Comparison of ENCODE assay signal across 9 cellular contexts in the genomic region with DNA sequence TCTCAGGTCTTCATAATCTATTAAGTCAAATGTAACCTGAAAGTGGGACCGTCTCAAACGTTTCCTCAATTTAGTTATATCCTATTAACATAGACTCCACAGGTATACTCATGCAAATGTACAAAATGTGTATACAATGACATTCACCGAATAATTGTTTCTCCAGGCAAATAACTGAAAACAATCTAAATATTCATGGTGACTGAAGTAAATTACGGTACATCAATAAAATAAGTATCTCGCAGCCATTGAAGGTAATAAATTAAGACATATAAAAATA. TPM values are rescaled to one million over a fixed set of nuclear protein-coding genes. Genes with fewer than 3 reads are reported as not detected.
DNase-seq lines count a peak whose midpoint lies in the region; ATAC-seq, FAIRE-seq and TF ChIP-seq lines count a peak whose summit lies in the region.
"Had no signal": no experiment of that assay in that cellular context is flagged by ENCODE, and none has a peak within 500 bp of the region (broad histone marks: within the 10 kb centered on the region; RNA-seq: fewer than 3 reads in every experiment).

No MANE protein-coding gene starts in this region.

- H3K27me3 ChIP-seq in GM12878 (replicated peaks in 1 of 2; ENCODE audit: control insufficient read depth in 2 of 2, insufficient read depth in 2 of 2, low read length in 1 of 2) (no peaks in the 10 kb centered on the region), upper lobe of right lung (no peaks in the 10 kb centered on the region)

- in situ Hi-C loops in GM12878 (cut with MboI): no loop called here

- SMC1A ChIA-PET in GM12878 (lab: Charles Lee; ENCODE audit: uncharacterized antibody, unreplicated experiment): no interaction called here

- CTCF ChIA-PET in GM12878 (lab: Yijun Ruan, JAX): interaction anchor here (0.7 kb wide), 1 partner anchor 154 kb away, joined by 3 read pairs; no protein-coding TSS in a partner anchor

- RAD21 ChIA-PET in GM12878 (lab: Charles Lee; ENCODE audit: unreplicated experiment): no interaction called here

- DNase-seq in activated naive CD4-positive, alpha-beta T cell (lab: John Stamatoyannopoulos, UW): no peak
- DNase-seq in GM12878 (ENCODE audit: low read depth, low spot score) (no peak), memory B cell (ENCODE audit: low spot score in 2 of 2) (no peak), upper lobe of right lung (no peak), iPS-NIHi11 (ENCODE audit: low spot score) (no peak), dermis blood vessel endothelial cell (no peak)

- H3K4me1 Mint-ChIP-seq in activated naive CD4-positive, alpha-beta T cell treated with anti-CD3 and anti-CD28 coated beads, Interleukin-2, amount 50 U/mL, for 24 hours: peaks cover 64% of the 10 kb centered on the region
- H3K4me1 Mint-ChIP-seq in memory B cell: peaks cover 24% of the 10 kb centered on the region

- POLR2A ChIA-PET in GM12878 (lab: Charles Lee): interaction anchor here (3.4 kb wide), 1 partner anchor 33 kb away, joined by 9 read pairs; the partner anchor contains the start of genes CENPP and NOL8

- TF ChIP-seq RAD21 in GM12878 (IDR thresholded peaks at IDR 0.05; ENCODE audit: insufficient read depth, low read depth, low read length): no peak

- no peaks in the 10 kb centered on the region for H4K20me1 ChIP-seq in GM12878 (ENCODE audit: control insufficient read depth, insufficient read depth)

- H3K36me3 Mint-ChIP-seq in activated naive CD4-positive, alpha-beta T cell treated with anti-CD3 and anti-CD28 coated beads, Interleukin-2, amount 50 U/mL, for 24 hours: peaks cover 32% of the 10 kb centered on the region
- H3K36me3 Mint-ChIP-seq in memory B cell: peaks cover 22% of the 10 kb centered on the region

- peak overlapping the region; percentile 88 for H3K9ac ChIP-seq in GM12878 (ENCODE audit: control insufficient read depth, insufficient read depth, low read length)

- H3K4me3 ChIP-seq in GM12878: peak overlapping the region; percentile 81
- peak overlapping the region; percentile 66 for H3K4me3 ChIP-seq in upper lobe of right lung

- WGBS in GM12878 (ENCODE audit: insufficient coverage, insufficient replicate concordance, low lambda C conversion rate, missing lambda C conversion rate): 4% methylated on average over 5 of the region's 5 CpGs

- H3K4me3 Mint-ChIP-seq in activated naive CD4-positive, alpha-beta T cell treated with anti-CD3 and anti-CD28 coated beads, Interleukin-2, amount 50 U/mL, for 24 hours: peak overlapping the region; percentile 99
- peak overlapping the region; percentile 39 for H3K4me3 Mint-ChIP-seq in memory B cell

- FAIRE-seq in GM12878 (lab: Jason Lieb, UNC): no peak
- FAIRE-seq: colon had no signal

- no peak for ATAC-seq in GM12878
- ATAC-seq in memory B cell (ENCODE audit: low read depth): no peak
- no peak for ATAC-seq in upper lobe of right lung
- no peak for ATAC-seq in esophagus mucosa

- no peaks in the 10 kb centered on the region for H3K27me3 Mint-ChIP-seq in activated naive CD4-positive, alpha-beta T cell treated with anti-CD3 and anti-CD28 coated beads, Interleukin-2, amount 50 U/mL, for 24 hours
- no peaks in the 10 kb centered on the region for H3K27me3 Mint-ChIP-seq in memory B cell

- no peaks in the 10 kb centered on the region for H3K9me3 Mint-ChIP-seq in activated naive CD4-positive, alpha-beta T cell treated with anti-CD3 and anti-CD28 coated beads, Interleukin-2, amount 50 U/mL, for 24 hours
- no peaks in the 10 kb centered on the region for H3K9me3 Mint-ChIP-seq in memory B cell

- peaks cover 64% of the 10 kb centered on the region for H3K79me2 ChIP-seq in GM12878 (ENCODE audit: control insufficient read depth, insufficient read depth, low read length)

- TF ChIP-seq EP300 in GM12878 (IDR thresholded peaks at IDR 0.05; ENCODE audit: borderline replicate concordance in 1 of 2, control insufficient read depth in 1 of 2, low read depth in 2 of 2, low read length in 2 of 2): no peak

- no peak overlapping the region for H2AFZ ChIP-seq in GM12878 (ENCODE audit: control insufficient read depth, low read depth, low read length)

- intact Hi-C loops in GM12878 (cut with micrococcal nuclease; ENCODE audit: unreplicated experiment) (no loop called here), upper lobe of right lung (cut with DNase I) (no loop called here)

- no peak for TF ChIP-seq POLR2A in GM12878 (IDR thresholded peaks at IDR 0.05; ENCODE audit: low read depth, low read length)

- H3K36me3 ChIP-seq in GM12878 (ENCODE audit: control insufficient read depth in 2 of 2, insufficient read depth in 2 of 2, low read length in 1 of 2) (peaks cover 0 to 8% of the 10 kb centered on the region in 2 experiments; a peak in 3 of 4 replicates), upper lobe of right lung (peaks cover 23% of the 10 kb centered on the region)

- peak overlapping the region; percentile 97 for H3K4me2 ChIP-seq in GM12878 (ENCODE audit: control insufficient read depth, insufficient read depth)

- H3K4me1 ChIP-seq in GM12878 (ENCODE audit: control insufficient read depth, insufficient read depth, low read length) (peaks cover 14% of the 10 kb centered on the region), upper lobe of right lung (peaks cover 20% of the 10 kb centered on the region)

- BruUV-seq in GM12878 (replicated peaks; lab: Mats Ljungman, UMichigan): TSS peak; percentile 66

- H3K27ac Mint-ChIP-seq in activated naive CD4-positive, alpha-beta T cell treated with anti-CD3 and anti-CD28 coated beads, Interleukin-2, amount 50 U/mL, for 24 hours: peak overlapping the region; percentile 99
- peak overlapping the region; percentile 97 for H3K27ac Mint-ChIP-seq in memory B cell

- H3K9me3 ChIP-seq in GM12878 (replicated peaks; ENCODE audit: control insufficient read depth, insufficient read depth, low read length) (no peaks in the 10 kb centered on the region), upper lobe of right lung (no peaks in the 10 kb centered on the region)

- H3K27ac ChIP-seq in GM12878 (ENCODE audit: control insufficient read depth, insufficient read depth) (peak overlapping the region; percentile 71), upper lobe of right lung (peak overlapping the region; percentile 85)

- TF ChIP-seq CTCF in GM12878 (IDR thresholded peaks at IDR 0.05 in 2 of 3, conservative IDR thresholded peaks at IDR 0.05 in 1 of 3; ENCODE audit: control insufficient read depth in 2 of 3, extremely low read depth in 1 of 3, insufficient read depth in 1 of 3, low read depth in 3 of 3, low read length in 3 of 3) (no peak), upper lobe of right lung (IDR thresholded peaks at IDR 0.05) (no peak)

RNA-seq across cellular contexts. Expression of gene IARS1, which starts 0.5 kb away (rescaled TPM):
- 644 and 645 TPM in 2 replicates for total RNA-seq in GM12878 (2013; cell fraction: nucleolus; rRNA removed)
- total RNA-seq in GM12878 (2014; rRNA removed) (192 and 241 TPM in 2 replicates), GM12878 (2014; rRNA removed; fragmentation: Illumina TruSeq; extraction: Trizol) (227 and 229 TPM in 2 replicates), GM12878 (2021) (140 and 144 TPM in 2 replicates), upper lobe of right lung (83.9 TPM), esophagus mucosa (95.2 TPM), dermis blood vessel endothelial cell (124 and 197 TPM in 2 replicates)
- 64.1 TPM for polyA plus RNA-seq in GM12878 (2011; ENCODE audit: low read depth)
- polyA plus RNA-seq in GM12878 (2011; rRNA removed) (80.0 and 83.1 TPM in 2 replicates), GM12878 (2014; fragmentation: Illumina TruSeq; extraction: Trizol) (162 and 188 TPM in 2 replicates), GM12878 (2014; fragmentation: Nextera tagmentation; extraction: Ambion mirVana) (10 to 100 TPM; 71.0 to 78.8 TPM), GM12878 (2014; rRNA removed) (92.4 and 98.0 TPM in 2 replicates), GM12878 (2016; fragmentation: Nextera tagmentation; extraction: Ambion mirVana) (100 to 1,000 TPM; 180 to 196 TPM)
- 59.8 and 75.8 TPM in 2 replicates for polyA plus RNA-seq in GM12878 (2011; cell fraction: cytosol; rRNA removed)
- polyA plus RNA-seq in GM12878 (2011; cell fraction: nucleus; rRNA removed): 172 and 185 TPM in 2 replicates
- 64.6 and 85.2 TPM in 2 replicates for polyA plus RNA-seq in GM12878 (2012)
- polyA minus RNA-seq in GM12878 (2011; rRNA and poly(A)+ RNA removed): 117 and 174 TPM in 2 replicates
- 62.0 and 67.0 TPM in 2 replicates for polyA minus RNA-seq in GM12878 (2011; cell fraction: cytosol; rRNA and poly(A)+ RNA removed)
- 107 and 146 TPM in 2 replicates for polyA minus RNA-seq in GM12878 (2011; cell fraction: nucleus; rRNA and poly(A)+ RNA removed)

RNA-seq across cellular contexts. Expression of gene NOL8, which starts 32.1 kb away (rescaled TPM):
- total RNA-seq in GM12878 (2013; cell fraction: nucleolus; rRNA removed): 163 and 178 TPM in 2 replicates
- total RNA-seq in GM12878 (2014; rRNA removed) (35.4 and 37.4 TPM in 2 replicates), GM12878 (2014; rRNA removed; fragmentation: Illumina TruSeq; extraction: Trizol) (41.6 and 46.1 TPM in 2 replicates), GM12878 (2021) (34.4 and 35.3 TPM in 2 replicates), upper lobe of right lung (34.2 TPM), esophagus mucosa (20.8 TPM), dermis blood vessel endothelial cell (28.2 and 29.1 TPM in 2 replicates)
- polyA plus RNA-seq in GM12878 (2011; ENCODE audit: low read depth): 16.3 TPM
- polyA plus RNA-seq in GM12878 (2011; rRNA removed) (34.9 and 55.5 TPM in 2 replicates), GM12878 (2014; fragmentation: Illumina TruSeq; extraction: Trizol) (55.5 and 62.8 TPM in 2 replicates), GM12878 (2014; fragmentation: Nextera tagmentation; extraction: Ambion mirVana) (10 to 100 TPM; 55.9 to 58.6 TPM), GM12878 (2014; rRNA removed) (23.3 and 33.6 TPM in 2 replicates), GM12878 (2016; fragmentation: Nextera tagmentation; extraction: Ambion mirVana) (10 to 100 TPM; 52.3 to 54.4 TPM)
- 9.4 and 11.9 TPM in 2 replicates for polyA plus RNA-seq in GM12878 (2011; cell fraction: cytosol; rRNA removed)
- 51.7 and 67.1 TPM in 2 replicates for polyA plus RNA-seq in GM12878 (2011; cell fraction: nucleus; rRNA removed)
- 25.5 and 27.8 TPM in 2 replicates for polyA plus RNA-seq in GM12878 (2012)
- 40.5 and 64.7 TPM in 2 replicates for polyA minus RNA-seq in GM12878 (2011; rRNA and poly(A)+ RNA removed)
- 11.9 and 16.8 TPM in 2 replicates for polyA minus RNA-seq in GM12878 (2011; cell fraction: cytosol; rRNA and poly(A)+ RNA removed)
- polyA minus RNA-seq in GM12878 (2011; cell fraction: nucleus; rRNA and poly(A)+ RNA removed): 42.4 and 61.9 TPM in 2 replicates

RNA-seq across cellular contexts. Expression of gene CENPP, which starts 32.7 kb away (rescaled TPM):
- 38.2 and 39.9 TPM in 2 replicates for total RNA-seq in GM12878 (2013; cell fraction: nucleolus; rRNA removed)
- total RNA-seq in GM12878 (2014; rRNA removed) (20.3 and 24.2 TPM in 2 replicates), GM12878 (2014; rRNA removed; fragmentation: Illumina TruSeq; extraction: Trizol) (22.1 and 24.5 TPM in 2 replicates), GM12878 (2021) (17.5 and 19.3 TPM in 2 replicates), upper lobe of right lung (4.0 TPM), esophagus mucosa (8.2 TPM), dermis blood vessel endothelial cell (2.9 and 3.3 TPM in 2 replicates)
- polyA plus RNA-seq in GM12878 (2011; ENCODE audit: low read depth): 5.2 TPM
- polyA plus RNA-seq in GM12878 (2011; rRNA removed) (13.2 and 21.0 TPM in 2 replicates), GM12878 (2014; fragmentation: Illumina TruSeq; extraction: Trizol) (26.9 and 28.1 TPM in 2 replicates), GM12878 (2014; fragmentation: Nextera tagmentation; extraction: Ambion mirVana) (10 to 100 TPM in 1 of 2 experiments, 1 to 10 TPM in 1; 9.4 to 11.7 TPM), GM12878 (2014; rRNA removed) (14.9 and 15.2 TPM in 2 replicates), GM12878 (2016; fragmentation: Nextera tagmentation; extraction: Ambion mirVana) (10 to 100 TPM; 30.2 to 31.4 TPM)
- polyA plus RNA-seq in GM12878 (2011; cell fraction: cytosol; rRNA removed): 3.8 and 5.9 TPM in 2 replicates
- polyA plus RNA-seq in GM12878 (2011; cell fraction: nucleus; rRNA removed): 6.4 and 9.9 TPM in 2 replicates
- 7.6 and 10.6 TPM in 2 replicates for polyA plus RNA-seq in GM12878 (2012)
- polyA minus RNA-seq in GM12878 (2011; rRNA and poly(A)+ RNA removed): 6.6 and 8.0 TPM in 2 replicates
- polyA minus RNA-seq in GM12878 (2011; cell fraction: cytosol; rRNA and poly(A)+ RNA removed): 1.6 and 1.9 TPM in 2 replicates
- polyA minus RNA-seq in GM12878 (2011; cell fraction: nucleus; rRNA and poly(A)+ RNA removed): 13.9 and 29.1 TPM in 2 replicates
